In the genomic region with DNA sequence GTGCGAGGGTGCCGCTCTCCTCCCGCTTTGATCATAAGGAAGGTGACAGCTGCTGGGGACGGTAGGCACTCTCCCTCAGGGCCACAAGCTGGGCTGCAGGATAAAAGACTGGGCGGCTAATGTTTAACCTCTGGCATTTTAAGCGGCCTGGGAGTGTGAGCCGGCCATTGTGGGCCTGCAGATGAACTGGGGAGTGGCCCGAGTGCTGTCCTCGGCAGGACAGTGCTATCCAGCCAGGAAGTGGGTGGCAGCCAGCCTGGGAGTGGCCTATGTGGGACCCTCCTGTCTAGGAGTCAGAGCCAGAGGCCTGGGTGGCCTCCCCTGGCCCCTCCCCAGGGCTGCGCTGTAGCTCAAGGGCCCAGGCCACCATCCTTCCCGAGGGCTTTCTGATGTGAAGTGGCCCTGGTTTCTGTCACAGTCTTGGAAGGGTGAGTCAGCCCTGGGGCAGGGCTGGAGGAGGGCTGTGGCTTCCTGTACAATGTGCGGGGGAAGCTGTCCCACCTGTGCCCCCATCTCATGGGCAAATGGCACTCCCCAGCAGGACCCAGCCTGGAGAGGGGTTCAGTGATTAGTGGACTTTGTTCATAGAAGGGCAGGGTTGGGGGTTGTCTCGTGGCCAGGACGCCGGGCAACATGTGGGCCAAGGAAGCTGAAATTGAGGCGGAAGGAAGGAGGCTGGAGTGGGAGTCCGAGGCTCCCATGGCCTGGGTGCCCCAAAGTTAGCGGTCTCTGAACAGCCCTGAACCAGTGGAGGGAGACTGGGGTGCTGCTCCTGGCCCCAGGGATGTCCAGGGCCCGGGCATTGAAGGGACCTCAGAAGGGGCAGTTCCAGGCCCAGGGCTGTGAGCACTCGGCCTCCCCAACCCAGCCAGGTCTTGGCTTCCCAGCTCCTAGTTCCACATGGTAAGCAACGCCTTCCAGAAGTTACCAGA, we compare ENCODE assay signal across 19 cellular contexts. TPM values are rescaled to one million over a fixed set of nuclear protein-coding genes. Genes with fewer than 3 reads are reported as not detected.
DNase-seq lines count a peak whose midpoint lies in the region; FAIRE-seq and TF ChIP-seq lines count a peak whose summit lies in the region.
"Had no signal": no experiment of that assay in that cellular context is flagged by ENCODE, and none has a peak within 500 bp of the region (broad histone marks: within the 10 kb centered on the region; RNA-seq: fewer than 3 reads in every experiment).

No MANE protein-coding gene starts in this region.

- no peak overlapping the region for H4K91ac ChIP-seq in neuronal stem cell (ENCODE audit: low read depth, low read length, poor library complexity)

- no peak overlapping the region for H3K14ac ChIP-seq in neuronal stem cell (ENCODE audit: low read length)

- no CpG with 5 or more reads among the region's 21 CpGs for WGBS in neuronal stem cell (ENCODE audit: extremely low coverage in 2 of 2, insufficient read length in 2 of 2, insufficient replicate concordance in 1 of 2), 2 donors
- WGBS in small intestine, 3 donors, result 38 to 57% (median 39%) methylated on average over 20 to 21 of the region's 21 CpGs
- WGBS in mammary epithelial cell (ENCODE audit: low coverage, missing lambda C conversion rate), result 66% methylated on average over 19 of the region's 21 CpGs

- H3K36me3 ChIP-seq in neuronal stem cell (replicated peaks in 1 of 2; ENCODE audit: control insufficient read depth in 2 of 2, insufficient read depth in 2 of 2, low read length in 2 of 2) (no peaks in the 10 kb centered on the region), small intestine (ENCODE audit: control insufficient read depth in 2 of 2, insufficient read depth in 2 of 2, low read length in 2 of 2) (no peaks in the 10 kb centered on the region), mammary epithelial cell (ENCODE audit: insufficient read depth, low read length) (no peaks in the 10 kb centered on the region)
- H3K36me3 ChIP-seq: lower lobe of right lung, vagina had no signal

- BruUV-seq in mammary epithelial cell (replicated peaks; lab: Mats Ljungman, UMichigan), result no TSS peak

- peak overlapping the region; percentile 22 for H3K23ac ChIP-seq in neuronal stem cell (ENCODE audit: low read depth, low read length, poor library complexity)

- H3K18ac ChIP-seq in neuronal stem cell (ENCODE audit: low read length), result peak overlapping the region; percentile 84

- CTCF ChIA-PET in mammary epithelial cell (lab: Charles Lee; ENCODE audit: low non-redundant PET), result no interaction called here

- H2AFZ ChIP-seq in neuronal stem cell (ENCODE audit: low read length) (peak overlapping the region; percentile 89), mammary epithelial cell (ENCODE audit: low read depth, low read length) (no peak overlapping the region)

- H3K4me3 Mint-ChIP-seq in endothelial cell (ENCODE audit: unreplicated experiment), result no peak overlapping the region
- H3K4me3 Mint-ChIP-seq: activated CD4-positive, alpha-beta T cell treated with anti-CD3 and anti-CD28 coated beads for 36 hours; activated naive CD8-positive, alpha-beta T cell treated with anti-CD3 and anti-CD28 coated beads, Interleukin-2, amount 10 ng/mL, durations not matched to agents 7 days and 5 days; activated T-cell treated with anti-CD3 and anti-CD28 coated beads, Interleukin-2, amount 50 U/mL, for 24 hours had no signal

- H2BK5ac ChIP-seq in neuronal stem cell (ENCODE audit: low read length), result no peak overlapping the region

- TF ChIP-seq CTCF in NB4 (IDR thresholded peaks at IDR 0.05; ENCODE audit: low read depth, low read length) (no peak), endothelial cell (IDR thresholded peaks at IDR 0.05; ENCODE audit: unreplicated experiment) (no peak), mammary epithelial cell (conservative IDR thresholded peaks at IDR 0.05 in 1 of 2, IDR thresholded peaks at IDR 0.05 in 1 of 2; ENCODE audit: extremely low read depth in 1 of 2, insufficient read depth in 1 of 2, low read depth in 1 of 2, low read length in 2 of 2) (no peak)

- H3K27ac ChIP-seq in neuronal stem cell (replicated peaks; ENCODE audit: low read length), result no peak overlapping the region
- H3K27ac ChIP-seq in small intestine (ENCODE audit: low read depth in 1 of 2, low read length in 1 of 2), result no peak overlapping the region
- no peak overlapping the region for H3K27ac ChIP-seq in mammary epithelial cell (ENCODE audit: insufficient read depth, low read depth, low read length)
- H3K27ac ChIP-seq: lower lobe of right lung, vagina had no signal

- FAIRE-seq in small intestine (lab: Jason Lieb, UNC), result no peak
- FAIRE-seq: GM19239 had no signal

- no peak overlapping the region for H3K4ac ChIP-seq in neuronal stem cell (ENCODE audit: low read length)

- no peaks in the 10 kb centered on the region for H3K4me1 Mint-ChIP-seq in endothelial cell (ENCODE audit: unreplicated experiment)
- H3K4me1 Mint-ChIP-seq: activated CD4-positive, alpha-beta T cell treated with anti-CD3 and anti-CD28 coated beads for 36 hours; activated naive CD8-positive, alpha-beta T cell treated with anti-CD3 and anti-CD28 coated beads, Interleukin-2, amount 10 ng/mL, durations not matched to agents 7 days and 5 days had no signal

- peak overlapping the region; percentile 33 for H3K9ac ChIP-seq in neuronal stem cell (ENCODE audit: low read depth, low read length, poor library complexity)
- no peak overlapping the region for H3K9ac ChIP-seq in mammary epithelial cell (ENCODE audit: insufficient read depth, low read length)

- H3K4me2 ChIP-seq in neuronal stem cell (ENCODE audit: insufficient read depth, low read length, poor library complexity, severe bottlenecking) (peak overlapping the region; percentile 23), mammary epithelial cell (ENCODE audit: insufficient read depth, low read depth, low read length) (no peak overlapping the region)

- in situ Hi-C loops in mammary epithelial cell (cut with MboI; ENCODE audit: low sequenced_read_pairs in 2 of 2), result no loop called here

- TF ChIP-seq POLR2A in NB4 (IDR thresholded peaks at IDR 0.05; ENCODE audit: extremely low read depth, insufficient read length), result no peak

- dilution Hi-C loops in mammary epithelial cell (cut with HindIII; ENCODE audit: low sequenced_read_pairs), result no loop called here

- H3K4me3 ChIP-seq in NB4 (ENCODE audit: low read depth, low read length) (no peak overlapping the region), neuronal stem cell (ENCODE audit: low read length in 2 of 2) (no peak overlapping the region), small intestine (ENCODE audit: low read depth in 1 of 2, low read length in 2 of 2) (no peak overlapping the region), mammary epithelial cell (replicated peaks in 1 of 3; ENCODE audit: insufficient read depth in 1 of 3, low read depth in 2 of 3, low read length in 3 of 3) (no peak overlapping the region)
- H3K4me3 ChIP-seq: lower lobe of right lung, vagina had no signal

- no peak overlapping the region for H4K8ac ChIP-seq in neuronal stem cell (ENCODE audit: low read depth, low read length)

- no peaks in the 10 kb centered on the region for H4K20me1 ChIP-seq in mammary epithelial cell (ENCODE audit: insufficient read depth, low read length)

- DNase-seq in COLO668 (lab: John Stamatoyannopoulos, UW; ENCODE audit: unreplicated experiment) (peak; percentile 39), NB4 (ENCODE audit: low read depth) (peak; percentile 54), islet precursor cell (peak; percentile 96), neuronal stem cell (ENCODE audit: low spot score) (peak; percentile 47), SKM-1 (lab: John Stamatoyannopoulos, UW; ENCODE audit: unreplicated experiment) (no peak), endothelial cell (ENCODE audit: low spot score) (no peak), small intestine (no peak), mammary epithelial cell (no peak)
- DNase-seq: activated CD4-positive, alpha-beta T cell treated with anti-CD3 and anti-CD28 coated beads for 36 hours; activated naive CD8-positive, alpha-beta T cell treated with anti-CD3 and anti-CD28 coated beads, Interleukin-2, amount 10 ng/mL, durations not matched to agents 7 days and 5 days; activated T-cell treated with anti-CD3 and anti-CD28 coated beads, Interleukin-2, amount 50 U/mL, for 24 hours; effector CD8-positive, alpha-beta T cell; lower lobe of right lung; NCI-H2227 treated with DMSO at 0.1 percent for 48 hours; occipital lobe; SHP77 treated with DMSO at 0.1 percent for 48 hours; stimulated activated naive CD8-positive, alpha-beta T cell treated with anti-CD3 and anti-CD28 coated beads, Interleukin-15, Interleukin-2, amounts not matched to agents 100 U/mL and 50 U/mL, for 24 hours had no signal

- H3K27ac Mint-ChIP-seq in endothelial cell (ENCODE audit: unreplicated experiment), result no peak overlapping the region
- H3K27ac Mint-ChIP-seq: activated CD4-positive, alpha-beta T cell treated with anti-CD3 and anti-CD28 coated beads for 36 hours; activated naive CD8-positive, alpha-beta T cell treated with anti-CD3 and anti-CD28 coated beads, Interleukin-2, amount 10 ng/mL, durations not matched to agents 7 days and 5 days; activated T-cell treated with anti-CD3 and anti-CD28 coated beads, Interleukin-2, amount 50 U/mL, for 24 hours had no signal

- H2BK12ac ChIP-seq in neuronal stem cell (ENCODE audit: low read length), result no peak overlapping the region

- H2AK5ac ChIP-seq in neuronal stem cell (ENCODE audit: low read depth, low read length), result peak overlapping the region; percentile 90

- peaks cover 0 to 1% of the 10 kb centered on the region in 2 donors for H3K9me3 ChIP-seq in neuronal stem cell (replicated peaks in 1 of 2; ENCODE audit: control insufficient read depth in 2 of 2, insufficient read depth in 1 of 2, low read depth in 1 of 2, low read length in 2 of 2)
- H3K9me3 ChIP-seq in small intestine (ENCODE audit: control insufficient read depth, low read depth), result no peaks in the 10 kb centered on the region
- no peaks in the 10 kb centered on the region for H3K9me3 ChIP-seq in mammary epithelial cell (replicated peaks; ENCODE audit: insufficient read depth, low read length)
- H3K9me3 ChIP-seq: lower lobe of right lung, vagina had no signal

- H3K36me3 Mint-ChIP-seq in endothelial cell (ENCODE audit: low read depth, unreplicated experiment), result peaks cover 4% of the 10 kb centered on the region
- H3K36me3 Mint-ChIP-seq: activated naive CD8-positive, alpha-beta T cell treated with anti-CD3 and anti-CD28 coated beads, Interleukin-2, amount 10 ng/mL, durations not matched to agents 7 days and 5 days had no signal

- H3K79me2 ChIP-seq in mammary epithelial cell (ENCODE audit: insufficient read depth, low read length), result no peaks in the 10 kb centered on the region

- H3K4me1 ChIP-seq in neuronal stem cell (ENCODE audit: control insufficient read depth in 2 of 2, insufficient read depth in 1 of 2, low read depth in 1 of 2, low read length in 2 of 2), result peaks cover 8 to 17% of the 10 kb centered on the region in 2 donors
- no peaks in the 10 kb centered on the region for H3K4me1 ChIP-seq in small intestine (ENCODE audit: control insufficient read depth in 2 of 2, insufficient read depth in 1 of 2, low read depth in 1 of 2, low read length in 1 of 2)
- no peaks in the 10 kb centered on the region for H3K4me1 ChIP-seq in mammary epithelial cell (ENCODE audit: insufficient read depth, low read length)
- H3K4me1 ChIP-seq: lower lobe of right lung, vagina had no signal

- no peaks in the 10 kb centered on the region for H3K9me3 Mint-ChIP-seq in endothelial cell (ENCODE audit: unreplicated experiment)
- H3K9me3 Mint-ChIP-seq: activated naive CD8-positive, alpha-beta T cell treated with anti-CD3 and anti-CD28 coated beads, Interleukin-2, amount 10 ng/mL, durations not matched to agents 7 days and 5 days; activated T-cell treated with anti-CD3 and anti-CD28 coated beads, Interleukin-2, amount 50 U/mL, for 24 hours had no signal

- H3K27me3 ChIP-seq in neuronal stem cell (ENCODE audit: control insufficient read depth in 3 of 3, insufficient read depth in 3 of 3, low read depth in 1 of 3, low read length in 3 of 3), result no peaks in the 10 kb centered on the region
- H3K27me3 ChIP-seq in small intestine (ENCODE audit: control insufficient read depth in 2 of 2, insufficient read depth in 2 of 2, low read length in 2 of 2), result peaks cover 0 to 14% of the 10 kb centered on the region in 2 donors
- H3K27me3 ChIP-seq in mammary epithelial cell (ENCODE audit: insufficient read depth, low read length), result peaks cover 4% of the 10 kb centered on the region
- H3K27me3 ChIP-seq: vagina had no signal

- H3K27me3 Mint-ChIP-seq in endothelial cell (ENCODE audit: unreplicated experiment), result peaks cover 8% of the 10 kb centered on the region

- intact Hi-C loops in mammary epithelial cell (cut with micrococcal nuclease), result no loop called here

- H2BK15ac ChIP-seq in neuronal stem cell (ENCODE audit: low read length), result no peak overlapping the region

- no peak overlapping the region for H2BK120ac ChIP-seq in neuronal stem cell (ENCODE audit: low read depth, low read length)

- no peaks in the 10 kb centered on the region for H3K79me1 ChIP-seq in neuronal stem cell (ENCODE audit: low read depth, low read length)

RNA-seq across cellular contexts. Expression of a gene that starts 59.0 kb away (rescaled TPM):
- polyA plus RNA-seq in neuronal stem cell (2013, experiment 1 of 2), result 8.3 TPM
- 8.3 TPM for polyA plus RNA-seq in neuronal stem cell (2013, experiment 2 of 2)
- total RNA-seq in endothelial cell (ENCODE audit: unreplicated experiment) (1.8 TPM), mammary epithelial cell (1 to 10 TPM; 2.7 to 6.7 TPM)
- polyA plus RNA-seq in small intestine (10 to 100 TPM in 2 of 3 donors, 1 to 10 TPM in 1; 8.1 to 36.7 (median 14.3) TPM), mammary epithelial cell (0.75 TPM)
- 0.16 TPM for polyA minus RNA-seq in mammary epithelial cell
- total RNA-seq: activated CD4-positive, alpha-beta T cell treated with anti-CD3 and anti-CD28 coated beads for 36 hours had no signal

Comparison
In these comparisons a context has a peak if more than half of its experiments do, and no peak if none do; other contexts are left out.
1. DNase-seq: peak in COLO668 (single experiment), NB4 (single experiment), islet precursor cell (single experiment) and neuronal stem cell (single experiment); none in SKM-1 (single experiment), endothelial cell (single experiment), small intestine (single experiment) and mammary epithelial cell (single experiment).